Comparison of ENCODE assay signal across 8 cellular contexts in the genomic region with DNA sequence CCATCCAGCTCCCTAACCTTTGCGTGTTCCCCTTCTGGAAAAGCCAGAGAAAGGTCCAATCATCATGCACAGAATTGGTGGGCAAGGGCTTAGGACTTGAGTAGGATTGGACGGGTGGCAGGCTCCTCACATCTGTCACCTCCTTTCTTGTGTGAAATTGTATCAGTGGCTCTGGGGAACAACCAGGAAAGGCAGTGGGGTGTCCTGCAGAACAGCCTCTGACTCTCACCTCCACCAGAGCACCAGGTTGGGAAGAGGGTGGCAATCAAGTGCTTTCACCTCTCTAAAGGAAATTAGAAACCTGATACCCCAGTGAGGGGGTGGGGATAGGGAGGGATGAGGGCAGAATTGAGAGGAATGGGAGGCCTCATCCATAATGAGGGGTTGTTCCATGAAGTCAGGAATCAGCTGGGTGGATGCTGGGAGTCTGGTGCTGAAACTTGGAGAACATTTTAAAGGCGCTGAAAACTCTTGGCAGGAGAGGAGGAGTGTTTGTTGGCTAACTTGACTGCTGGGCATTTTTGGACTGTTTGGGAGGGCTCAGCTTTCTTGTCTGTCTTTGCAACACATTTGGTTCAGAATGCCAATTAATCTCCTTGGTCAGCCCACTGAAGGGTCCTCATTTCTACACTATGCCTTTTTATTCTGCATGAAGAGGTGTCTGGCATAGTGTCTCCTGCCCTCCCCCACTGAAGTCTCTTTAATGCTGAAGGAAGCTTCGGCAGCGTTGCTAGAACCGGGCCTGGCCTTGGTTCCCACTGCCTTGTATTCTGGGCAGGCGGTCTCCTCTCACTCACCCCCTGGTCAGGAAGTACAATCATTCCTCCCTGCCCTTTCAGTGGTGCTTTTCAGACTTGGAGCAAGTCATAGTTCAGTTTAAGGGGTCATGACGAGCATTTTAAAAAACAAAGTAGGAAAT. TPM values are rescaled to one million over a fixed set of nuclear protein-coding genes. Genes with fewer than 3 reads are reported as not detected.
A peak's percentile ranks its signal among the peaks of the same experiment; 100 is the strongest.
DNase-seq lines count a peak whose midpoint lies in the region; ATAC-seq, FAIRE-seq and TF ChIP-seq lines count a peak whose summit lies in the region.

No MANE protein-coding gene starts in this region.

- no peaks in the 10 kb centered on the region for H3K9me3 Mint-ChIP-seq in activated T-cell treated with anti-CD3 and anti-CD28 coated beads, Interleukin-2, amount 50 U/mL, for 72 hours

- TF ChIP-seq CTCF in RWPE2 (IDR thresholded peaks at IDR 0.05; ENCODE audit: poor library complexity, severe bottlenecking) (no peak), fibroblast of pulmonary artery (IDR thresholded peaks at IDR 0.05; ENCODE audit: low read length, missing control alignments) (no peak), pancreas (IDR thresholded peaks at IDR 0.05) (no peak)

- H3K27ac ChIP-seq in RWPE2 (ENCODE audit: poor library complexity, severe bottlenecking), result peak overlapping the region; percentile 49
- peak overlapping the region; percentile 66 to 87 (median 74) for H3K27ac ChIP-seq in pancreas
- no peak overlapping the region for H3K27ac ChIP-seq in effector memory CD4-positive, alpha-beta T cell (ENCODE audit: insufficient read depth, low read length, poor library complexity, severe bottlenecking)

- no peak for FAIRE-seq in pancreas (lab: Jason Lieb, UNC)

- H3K27me3 ChIP-seq in RWPE2 (ENCODE audit: insufficient read depth, poor library complexity, severe bottlenecking), result no peaks in the 10 kb centered on the region
- H3K27me3 ChIP-seq in pancreas, result no peaks in the 10 kb centered on the region
- no peaks in the 10 kb centered on the region for H3K27me3 ChIP-seq in effector memory CD4-positive, alpha-beta T cell (replicated peaks; ENCODE audit: control insufficient read depth, insufficient read depth, low read length, poor library complexity, severe bottlenecking)

- H3K36me3 ChIP-seq in RWPE2 (ENCODE audit: low read depth) (peaks cover 54% of the 10 kb centered on the region), pancreas (no peaks in the 10 kb centered on the region)
- no peaks in the 10 kb centered on the region for H3K36me3 ChIP-seq in effector memory CD4-positive, alpha-beta T cell (ENCODE audit: control insufficient read depth, insufficient read depth, low read length)

- DNase-seq in activated T-cell treated with anti-CD3 and anti-CD28 coated beads, Interleukin-2, amount 50 U/mL, for 72 hours, result no peak
- DNase-seq in activated T-cell treated with anti-CD3 and anti-CD28 coated beads, Interleukin-2, amount 50 U/mL, for 1 hour, result no peak
- no peak for DNase-seq in RWPE2 (ENCODE audit: low spot score)
- peak; percentile 40 for DNase-seq in fibroblast of pulmonary artery (ENCODE audit: low read depth)
- DNase-seq in pancreas, result no peak
- no peak for DNase-seq in inferior parietal cortex (ENCODE audit: extremely low spot score)
- no peak for DNase-seq in NCI-H187 (lab: John Stamatoyannopoulos, UW)
- DNase-seq in effector memory CD4-positive, alpha-beta T cell, result no peak

- H3K4me3 ChIP-seq in RWPE2 (ENCODE audit: severe bottlenecking) (peak overlapping the region; percentile 92), fibroblast of pulmonary artery (replicated peaks; ENCODE audit: low read depth, low read length) (peak overlapping the region; percentile 67), pancreas (peak overlapping the region in 3 of 4 donors; percentile 10 to 75 (median 41))
- H3K4me3 ChIP-seq in effector memory CD4-positive, alpha-beta T cell (ENCODE audit: insufficient read depth, low read depth, low read length, poor library complexity, severe bottlenecking), result no peak overlapping the region

- no peak for ATAC-seq in activated T-cell treated with anti-CD3 and anti-CD28 coated beads, Interleukin-2, amount 50 U/mL, for 72 hours (replicated peaks in 1 of 2)
- ATAC-seq in RWPE2 (ENCODE audit: low read depth) (no peak; the same call in 2 of the 3 replicates), pancreas (peak in 3 of 4 donors; percentile 1 to 15 (median 9))

- H3K9me3 ChIP-seq in RWPE2 (ENCODE audit: severe bottlenecking) (no peaks in the 10 kb centered on the region), pancreas (no peaks in the 10 kb centered on the region)
- no peaks in the 10 kb centered on the region for H3K9me3 ChIP-seq in effector memory CD4-positive, alpha-beta T cell (ENCODE audit: control insufficient read depth, low read length)

- intact Hi-C loops in pancreas (cut with DNase I), result no loop called here

- H3K27me3 Mint-ChIP-seq in activated T-cell treated with anti-CD3 and anti-CD28 coated beads, Interleukin-2, amount 50 U/mL, for 72 hours (ENCODE audit: low read depth), result peaks cover 8% of the 10 kb centered on the region

- H3K4me3 Mint-ChIP-seq in activated T-cell treated with anti-CD3 and anti-CD28 coated beads, Interleukin-2, amount 50 U/mL, for 72 hours, result peak overlapping the region; percentile 86 to 94

- WGBS in pancreas, 2 donors, result 18 to 20% methylated on average over 8 of the region's 8 CpGs

- H3K4me1 ChIP-seq in RWPE2 (ENCODE audit: insufficient read depth, poor library complexity, severe bottlenecking) (peaks cover 17% of the 10 kb centered on the region), pancreas (peaks cover 18 to 44% (median 40%) of the 10 kb centered on the region in 3 donors)
- H3K4me1 ChIP-seq in effector memory CD4-positive, alpha-beta T cell (ENCODE audit: control insufficient read depth, insufficient read depth, low read length, poor library complexity, severe bottlenecking), result no peaks in the 10 kb centered on the region

- peak overlapping the region; percentile 96 for H3K27ac Mint-ChIP-seq in activated T-cell treated with anti-CD3 and anti-CD28 coated beads, Interleukin-2, amount 50 U/mL, for 72 hours

- peaks cover 54% of the 10 kb centered on the region for H3K4me1 Mint-ChIP-seq in activated T-cell treated with anti-CD3 and anti-CD28 coated beads, Interleukin-2, amount 50 U/mL, for 72 hours (ENCODE audit: low read depth)

- peaks cover 16 to 38% of the 10 kb centered on the region in 2 donors for H3K36me3 Mint-ChIP-seq in activated T-cell treated with anti-CD3 and anti-CD28 coated beads, Interleukin-2, amount 50 U/mL, for 72 hours (ENCODE audit: insufficient read depth in 2 of 2)

RNA-seq across cellular contexts. Expression of a gene that starts 2.1 kb away (rescaled TPM):
- total RNA-seq in activated T-cell treated with anti-CD3 and anti-CD28 coated beads, Interleukin-2, amount 50 U/mL, for 72 hours, result 100 to 1,000 TPM; 431 to 452 TPM
- total RNA-seq in pancreas, result 100 to 1,000 TPM in 1 of 6 donors, 10 to 100 TPM in 5; 62.0 to 357 (median 71.8) TPM
- 10 to 100 TPM; 28.2 to 46.2 TPM for polyA plus RNA-seq in pancreas

RNA-seq across cellular contexts. Expression of a gene that starts 54.9 kb away (rescaled TPM):
- not detected for total RNA-seq in activated T-cell treated with anti-CD3 and anti-CD28 coated beads, Interleukin-2, amount 50 U/mL, for 72 hours
- 10 to 100 TPM in 1 of 6 donors, under 1 TPM in 3, not detected in 2; 0.26 to 32.2 (median 0.66) TPM for total RNA-seq in pancreas
- polyA plus RNA-seq in pancreas, result 1 to 10 TPM in 1 of 2 donors, under 1 TPM in 1; 0.23 to 5.0 TPM

Comparison
In these comparisons a context has a peak if more than half of its experiments do, and no peak if none do; other contexts are left out.
1. ATAC-seq: peak in pancreas (3 of 4); none in activated T-cell treated with anti-CD3 and anti-CD28 coated beads, Interleukin-2, amount 50 U/mL, for 72 hours (0 of 2) and RWPE2 (single experiment).